27 cellular contexts compared by ENCODE assay signal in the genomic region with DNA sequence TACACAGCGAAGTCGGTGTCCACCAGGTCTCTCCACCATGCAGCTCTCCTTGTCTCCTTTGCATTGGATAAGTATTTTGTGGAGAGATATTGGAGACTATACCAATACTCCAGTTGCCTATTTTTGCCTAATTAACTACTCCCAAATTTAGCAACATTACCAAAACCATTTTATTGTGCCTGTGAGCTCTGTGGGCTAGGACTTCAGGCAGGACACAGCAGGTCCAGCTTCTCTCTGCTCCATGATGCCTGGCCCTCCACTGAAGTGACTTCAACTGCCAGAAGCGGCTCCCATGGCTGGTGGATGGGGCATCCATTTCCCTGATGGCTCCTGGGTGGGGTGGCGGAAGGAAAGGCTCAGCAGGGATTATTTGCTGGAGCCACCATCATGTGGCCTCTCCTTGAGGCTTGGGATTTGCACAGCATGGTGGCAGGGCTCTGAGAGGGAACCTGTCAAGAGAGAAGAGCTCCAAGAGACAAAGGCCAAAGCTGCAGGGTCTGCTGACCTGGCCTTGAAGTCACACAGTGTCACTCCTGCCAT.
"Had no signal": no experiment of that assay in that cellular context is flagged by ENCODE, and none has a peak within 500 bp of the region (broad histone marks: within the 10 kb centered on the region; RNA-seq: fewer than 3 reads in every experiment).

No MANE protein-coding gene starts in this region.

- H3K27ac Mint-ChIP-seq: activated CD4-positive, alpha-beta memory T cell treated with anti-CD3 and anti-CD28 coated beads, Interleukin-2, amount 10 ng/mL, durations not matched to agents 7 days and 5 days; activated CD4-positive, alpha-beta T cell treated with anti-CD3 and anti-CD28 coated beads for 36 hours; activated naive CD4-positive, alpha-beta T cell treated with anti-CD3 and anti-CD28 coated beads, Interleukin-2, amount 10 ng/mL, durations not matched to agents 7 days and 5 days; activated naive CD8-positive, alpha-beta T cell treated with anti-CD3 and anti-CD28 coated beads for 36 hours; activated T-cell treated with anti-CD3 and anti-CD28 coated beads, Interleukin-2, amount 50 U/mL, for 72 hours; activated T-helper 2 cell treated with anti-CD3 and anti-CD28 coated beads, Interferon-gamma antibody, Interleukin-2, Interleukin-4, amounts not matched to agents 10 μg/mL and 5 μg/mL and 100 μg/mL, durations not matched to agents 14 hours and 24 hours and 36 hours; T-cell had no signal

- H3K4me3 Mint-ChIP-seq: activated CD4-positive, alpha-beta memory T cell treated with anti-CD3 and anti-CD28 coated beads, Interleukin-2, amount 10 ng/mL, durations not matched to agents 7 days and 5 days; activated CD4-positive, alpha-beta T cell treated with anti-CD3 and anti-CD28 coated beads for 36 hours; activated naive CD4-positive, alpha-beta T cell treated with anti-CD3 and anti-CD28 coated beads, Interleukin-2, amount 10 ng/mL, durations not matched to agents 7 days and 5 days; activated naive CD8-positive, alpha-beta T cell treated with anti-CD3 and anti-CD28 coated beads for 36 hours; activated T-cell treated with anti-CD3 and anti-CD28 coated beads, Interleukin-2, amount 50 U/mL, for 72 hours; T-cell had no signal

- H3K27me3 Mint-ChIP-seq: activated naive CD4-positive, alpha-beta T cell treated with anti-CD3 and anti-CD28 coated beads, Interleukin-2, amount 10 ng/mL, durations not matched to agents 7 days and 5 days; activated naive CD8-positive, alpha-beta T cell treated with anti-CD3 and anti-CD28 coated beads for 36 hours; T-cell had no signal

- H3K27ac ChIP-seq: SK-N-MC, VCaP had no signal

- ATAC-seq: activated CD4-positive, alpha-beta T cell treated with anti-CD3 and anti-CD28 coated beads for 36 hours; activated T-cell treated with anti-CD3 and anti-CD28 coated beads, Interleukin-2, amount 50 U/mL, for 72 hours; Panc1; Right ventricle myocardium inferior; T-cell had no signal

- H3K4me3 ChIP-seq: SK-N-MC had no signal

- H3K36me3 Mint-ChIP-seq: activated naive CD4-positive, alpha-beta T cell treated with anti-CD3 and anti-CD28 coated beads, Interleukin-2, amount 10 ng/mL, durations not matched to agents 7 days and 5 days; activated naive CD8-positive, alpha-beta T cell treated with anti-CD3 and anti-CD28 coated beads for 36 hours had no signal

- DNase-seq: activated CD4-positive, alpha-beta memory T cell treated with anti-CD3 and anti-CD28 coated beads, Interleukin-2, amount 10 ng/mL, durations not matched to agents 7 days and 5 days; activated CD4-positive, alpha-beta T cell treated with anti-CD3 and anti-CD28 coated beads for 36 hours; activated CD4-positive, alpha-beta T cell treated with anti-CD3 and anti-CD28 coated beads, Interleukin-2, amount 50 U/mL, for 1 hour; activated CD8-positive, alpha-beta memory T cell treated with anti-CD3 and anti-CD28 coated beads, Interleukin-2, amount 50 U/mL, for 4 hours; activated gamma-delta T cell treated with Interleukin-2 at 50 U/mL for 16 hours; activated naive CD4-positive, alpha-beta T cell treated with anti-CD3 and anti-CD28 coated beads, Interleukin-2, amount 10 ng/mL, durations not matched to agents 7 days and 5 days; activated naive CD8-positive, alpha-beta T cell treated with anti-CD3 and anti-CD28 coated beads for 36 hours; activated T-cell treated with anti-CD3 and anti-CD28 coated beads, Interleukin-2, amount 50 U/mL, for 72 hours; anterior cingulate cortex; cerebellar nuclear complex; MM.1S; NCI-H1105; NCI-H1436; NCI-H1694 treated with DMSO at 0.1 percent for 48 hours; NCI-H2029 treated with DMSO at 0.1 percent for 48 hours; NCI-H345; NCI-H510A; NCI-H526 treated with DMSO at 0.1 percent for 48 hours; NK-92 treated with Interleukin-12 subunit alpha and Interleukin-12 subunit beta, amount 100 ng/mL, for 24 hours; OCI-M1; RPMI8226; T-cell had no signal

- H3K4me1 Mint-ChIP-seq: activated CD4-positive, alpha-beta memory T cell treated with anti-CD3 and anti-CD28 coated beads, Interleukin-2, amount 10 ng/mL, durations not matched to agents 7 days and 5 days; activated CD4-positive, alpha-beta T cell treated with anti-CD3 and anti-CD28 coated beads for 36 hours; activated naive CD4-positive, alpha-beta T cell treated with anti-CD3 and anti-CD28 coated beads, Interleukin-2, amount 10 ng/mL, durations not matched to agents 7 days and 5 days; activated naive CD8-positive, alpha-beta T cell treated with anti-CD3 and anti-CD28 coated beads for 36 hours; T-cell had no signal

- H3K9me3 Mint-ChIP-seq: activated CD4-positive, alpha-beta memory T cell treated with anti-CD3 and anti-CD28 coated beads, Interleukin-2, amount 10 ng/mL, durations not matched to agents 7 days and 5 days; activated naive CD4-positive, alpha-beta T cell treated with anti-CD3 and anti-CD28 coated beads, Interleukin-2, amount 10 ng/mL, durations not matched to agents 7 days and 5 days; activated naive CD8-positive, alpha-beta T cell treated with anti-CD3 and anti-CD28 coated beads for 36 hours; activated T-cell treated with anti-CD3 and anti-CD28 coated beads, Interleukin-2, amount 50 U/mL, for 72 hours; activated T-helper 2 cell treated with anti-CD3 and anti-CD28 coated beads, Interferon-gamma antibody, Interleukin-2, Interleukin-4, amounts not matched to agents 10 μg/mL and 5 μg/mL and 100 μg/mL, durations not matched to agents 14 hours and 24 hours and 36 hours; T-cell had no signal
